In the genomic region with DNA sequence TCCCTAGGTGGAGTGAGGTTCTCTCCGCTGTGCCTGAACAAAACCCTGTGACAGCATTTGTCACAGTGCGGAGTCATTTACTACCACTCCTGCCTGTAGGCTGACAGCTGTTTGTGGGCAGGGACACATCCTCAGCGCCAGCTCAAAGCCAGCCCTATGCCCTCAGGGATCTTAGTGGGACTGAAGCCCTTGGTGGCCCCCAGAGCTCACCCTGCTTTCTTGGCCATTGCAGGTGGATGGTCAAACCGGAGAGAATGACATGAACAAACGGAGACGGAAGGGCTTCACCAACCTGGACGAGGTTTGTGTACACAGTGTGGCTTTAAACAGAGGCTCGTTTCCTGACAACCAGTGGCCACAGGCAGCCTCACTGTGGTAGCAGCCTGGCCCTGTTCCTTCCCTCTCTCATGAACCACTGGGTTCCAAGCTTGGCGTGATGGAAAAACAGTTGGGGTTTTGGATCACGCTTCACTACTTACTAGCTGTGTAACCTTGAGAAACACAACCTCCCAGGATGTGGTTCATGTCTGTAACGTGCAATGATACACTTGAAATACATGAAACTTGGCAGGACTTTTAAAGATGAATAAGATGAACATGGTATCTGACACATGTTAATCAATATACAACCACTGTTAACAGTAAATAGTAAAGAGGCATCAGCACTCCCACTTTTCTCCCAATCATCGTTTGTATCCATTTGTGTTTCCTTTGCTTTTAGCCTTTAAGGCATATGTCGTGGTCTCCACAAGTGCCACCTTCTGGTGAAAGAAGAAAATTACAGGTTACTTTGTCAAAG, we compare ENCODE assay signal across 8 cellular contexts.
A peak's percentile ranks its signal among the peaks of the same experiment; 100 is the strongest.
DNase-seq lines count a peak whose midpoint lies in the region; ATAC-seq, FAIRE-seq and TF ChIP-seq lines count a peak whose summit lies in the region.

No MANE protein-coding gene starts in this region.

- ATAC-seq in GM21723 (IDR thresholded peaks at IDR 0.05; ENCODE audit: unreplicated experiment) (peak; percentile 81), body of pancreas (peak; percentile 51)

- no peaks in the 10 kb centered on the region for H3K79me2 ChIP-seq in SU-DHL-6 (ENCODE audit: insufficient read depth, low read length)

- TF ChIP-seq CTCF in LNCAP (IDR thresholded peaks at IDR 0.05): peak; percentile 66
- TF ChIP-seq CTCF in SU-DHL-6 (IDR thresholded peaks at IDR 0.05; ENCODE audit: insufficient read depth, low read length, poor library complexity, severe bottlenecking): peak; percentile 67
- peak; percentile 5 to 84 (median 72) for TF ChIP-seq CTCF in body of pancreas (IDR thresholded peaks at IDR 0.05)

- no peaks in the 10 kb centered on the region for H3K9me2 ChIP-seq in SU-DHL-6 (replicated peaks; ENCODE audit: insufficient read depth, low read length)

- no peak overlapping the region for H3K4me3 ChIP-seq in SU-DHL-6 (ENCODE audit: insufficient read depth, low read length, poor library complexity, severe bottlenecking)
- no peak overlapping the region for H3K4me3 ChIP-seq in body of pancreas

- WGBS in body of pancreas, 2 donors: 35 to 51% methylated on average over 8 to 13 of the region's 13 CpGs

- H3K36me3 ChIP-seq in SU-DHL-6 (ENCODE audit: low read length): no peaks in the 10 kb centered on the region
- no peaks in the 10 kb centered on the region for H3K36me3 ChIP-seq in body of pancreas (replicated peaks in 1 of 2; ENCODE audit: insufficient read depth in 1 of 2, low read depth in 2 of 2)

- no peaks in the 10 kb centered on the region for H4K20me1 ChIP-seq in SU-DHL-6 (ENCODE audit: low read depth, low read length)

- H3K27me3 ChIP-seq in SU-DHL-6 (ENCODE audit: low read length) (no peaks in the 10 kb centered on the region), body of pancreas (no peaks in the 10 kb centered on the region)

- H3K9ac ChIP-seq in SU-DHL-6 (ENCODE audit: low read length): no peak overlapping the region

- no peak for TF ChIP-seq POLR2A in body of pancreas (IDR thresholded peaks at IDR 0.05)

- H3K4me1 ChIP-seq in body of pancreas: peaks cover 31% of the 10 kb centered on the region

- FAIRE-seq in islet of Langerhans (lab: Jason Lieb, UNC): peak; percentile 70

- no peak overlapping the region for H2AFZ ChIP-seq in SU-DHL-6 (ENCODE audit: low read depth, low read length, severe bottlenecking)

- no peaks in the 10 kb centered on the region for H3F3A ChIP-seq in SU-DHL-6 (ENCODE audit: insufficient read depth)

- DNase-seq in NCI-H510A treated with DMSO at 0.1 percent for 48 hours (lab: John Stamatoyannopoulos, UW) (peak; percentile 53), NCI-H510A (lab: John Stamatoyannopoulos, UW) (no peak), body of pancreas (peak in 2 of 4 donors; percentile 36 to 42)
- DNase-seq in stimulated activated CD4-positive, alpha-beta T cell treated with anti-CD3 and anti-CD28 coated beads, Interleukin-2, amount 100 ng/mL, for 48 hours: peak; percentile 41

- no peak overlapping the region for H3K4me2 ChIP-seq in SU-DHL-6 (ENCODE audit: low read depth, low read length, poor library complexity, severe bottlenecking)

- intact Hi-C loops in body of pancreas (cut with DNase I): loop anchor here (10.0 kb wide), 1 partner anchor 111 kb away; no protein-coding TSS in a partner anchor

- H3K27ac ChIP-seq in SU-DHL-6 (ENCODE audit: low read depth, low read length) (no peak overlapping the region), body of pancreas (peak overlapping the region; percentile 12 to 55 (median 45))

- H3K9me3 ChIP-seq in SU-DHL-6 (ENCODE audit: insufficient read depth, low read length) (no peaks in the 10 kb centered on the region), body of pancreas (no peaks in the 10 kb centered on the region)
